Comparison of ENCODE assay signal across 11 cellular contexts in genomic region chr1:2594001-2594640, GRCh38. TPM values are rescaled to one million over a fixed set of nuclear protein-coding genes. Genes with fewer than 3 reads are reported as not detected.
DNase-seq lines count a peak whose midpoint lies in the region; ATAC-seq and TF ChIP-seq lines count a peak whose summit lies in the region.
"Had no signal": no experiment of that assay in that cellular context is flagged by ENCODE, and none has a peak within 500 bp of the region (broad histone marks: within the 10 kb centered on the region; RNA-seq: fewer than 3 reads in every experiment).

No MANE protein-coding gene starts in this region.

- 87% methylated on average over 20 of the region's 20 CpGs for WGBS in smooth muscle cell (ENCODE audit: low lambda C conversion rate)

- H3K9me3 Mint-ChIP-seq in activated T-helper 2 cell treated with anti-CD3 and anti-CD28 coated beads, Interferon-gamma antibody, Interleukin-2, Interleukin-4, amounts not matched to agents 10 μg/mL and 5 μg/mL and 100 μg/mL, durations not matched to agents 14 hours and 24 hours and 36 hours, result no peaks in the 10 kb centered on the region
- H3K9me3 Mint-ChIP-seq: activated CD4-positive, alpha-beta T cell treated with anti-CD3 and anti-CD28 coated beads, Interleukin-2, amount 10 ng/mL, durations not matched to agents 24 days and 14 days had no signal

- no peaks in the 10 kb centered on the region for H3K27me3 ChIP-seq in fibroblast of lung (ENCODE audit: control insufficient read depth, insufficient read depth, low read length)
- H3K27me3 ChIP-seq in parathyroid adenoma (ENCODE audit: control insufficient read depth, insufficient read depth, low read length), result no peaks in the 10 kb centered on the region
- no peaks in the 10 kb centered on the region for H3K27me3 ChIP-seq in smooth muscle cell (ENCODE audit: low read depth)

- peak overlapping the region; percentile 53 for H2AFZ ChIP-seq in fibroblast of lung (ENCODE audit: low read length)
- H2AFZ ChIP-seq in parathyroid adenoma, result no peak overlapping the region
- no peak overlapping the region for H2AFZ ChIP-seq in smooth muscle cell (ENCODE audit: low read depth)

- H3K9me3 ChIP-seq in fibroblast of lung (ENCODE audit: control insufficient read depth, insufficient read depth, low read depth, low read length) (no peaks in the 10 kb centered on the region), parathyroid adenoma (ENCODE audit: control insufficient read depth, low read length) (no peaks in the 10 kb centered on the region), smooth muscle cell (replicated peaks; ENCODE audit: low read depth) (no peaks in the 10 kb centered on the region)

- no peak for TF ChIP-seq CTCF in fibroblast of lung (conservative IDR thresholded peaks at IDR 0.05 in 1 of 2, IDR thresholded peaks at IDR 0.05 in 1 of 2; ENCODE audit: low read depth in 1 of 2, low read length in 2 of 2)
- TF ChIP-seq CTCF in parathyroid adenoma (IDR thresholded peaks at IDR 0.05), result no peak
- TF ChIP-seq CTCF in smooth muscle cell (IDR thresholded peaks at IDR 0.05; ENCODE audit: borderline replicate concordance, insufficient read depth, poor library complexity, severe bottlenecking), result no peak

- no peaks in the 10 kb centered on the region for H3K79me2 ChIP-seq in fibroblast of lung (ENCODE audit: control insufficient read depth, insufficient read depth, low read length)
- H3K79me2 ChIP-seq in parathyroid adenoma, result no peaks in the 10 kb centered on the region
- H3K79me2 ChIP-seq in smooth muscle cell (ENCODE audit: low read depth), result no peaks in the 10 kb centered on the region

- H3K27me3 Mint-ChIP-seq in activated T-helper 2 cell treated with anti-CD3 and anti-CD28 coated beads, Interferon-gamma antibody, Interleukin-2, Interleukin-4, amounts not matched to agents 10 μg/mL and 5 μg/mL and 100 μg/mL, durations not matched to agents 14 hours and 24 hours and 36 hours (ENCODE audit: low read depth), result peaks cover 4% of the 10 kb centered on the region

- intact Hi-C loops in activated T-helper 2 cell treated with anti-CD3 and anti-CD28 coated beads, Interferon-gamma antibody, Interleukin-2, Interleukin-4, amounts not matched to agents 10 μg/mL and 5 μg/mL and 100 μg/mL, durations not matched to agents 14 hours and 24 hours and 36 hours (cut with micrococcal nuclease), result no loop called here

- H3F3A ChIP-seq in smooth muscle cell (ENCODE audit: low read depth), result no peaks in the 10 kb centered on the region

- H4K20me1 ChIP-seq in fibroblast of lung (ENCODE audit: control insufficient read depth, extremely low read depth, insufficient read depth, low read length) (no peaks in the 10 kb centered on the region), smooth muscle cell (ENCODE audit: low read depth) (no peaks in the 10 kb centered on the region)

- H3K4me1 Mint-ChIP-seq in activated T-helper 2 cell treated with anti-CD3 and anti-CD28 coated beads, Interferon-gamma antibody, Interleukin-2, Interleukin-4, amounts not matched to agents 10 μg/mL and 5 μg/mL and 100 μg/mL, durations not matched to agents 14 hours and 24 hours and 36 hours (ENCODE audit: low read depth), result peaks cover 2% of the 10 kb centered on the region

- H3K4me1 ChIP-seq in fibroblast of lung (ENCODE audit: control insufficient read depth, extremely low read depth, insufficient read depth, low read length), result peaks cover 3% of the 10 kb centered on the region
- H3K4me1 ChIP-seq in parathyroid adenoma, result no peaks in the 10 kb centered on the region
- no peaks in the 10 kb centered on the region for H3K4me1 ChIP-seq in smooth muscle cell (ENCODE audit: low read depth)

- H3K36me3 ChIP-seq in fibroblast of lung (ENCODE audit: control insufficient read depth, insufficient read depth, low read length), result no peaks in the 10 kb centered on the region
- H3K36me3 ChIP-seq in parathyroid adenoma (ENCODE audit: control insufficient read depth, insufficient read depth, low read length), result no peaks in the 10 kb centered on the region
- no peaks in the 10 kb centered on the region for H3K36me3 ChIP-seq in smooth muscle cell (ENCODE audit: low read depth)

- H3K27ac Mint-ChIP-seq in activated T-helper 2 cell treated with anti-CD3 and anti-CD28 coated beads, Interferon-gamma antibody, Interleukin-2, Interleukin-4, amounts not matched to agents 10 μg/mL and 5 μg/mL and 100 μg/mL, durations not matched to agents 14 hours and 24 hours and 36 hours, result no peak overlapping the region
- H3K27ac Mint-ChIP-seq: activated CD4-positive, alpha-beta T cell treated with anti-CD3 and anti-CD28 coated beads, Interleukin-2, amount 10 ng/mL, durations not matched to agents 24 days and 14 days had no signal

- no peak overlapping the region for H3K9ac ChIP-seq in fibroblast of lung (ENCODE audit: insufficient read depth, low read length)
- H3K9ac ChIP-seq in parathyroid adenoma, result no peak overlapping the region
- H3K9ac ChIP-seq in smooth muscle cell (ENCODE audit: low read depth), result no peak overlapping the region

- no peak for ATAC-seq in GM21390 (IDR thresholded peaks at IDR 0.05; ENCODE audit: unreplicated experiment)

- H3K4me3 ChIP-seq in fibroblast of lung (replicated peaks in 1 of 4; ENCODE audit: control extremely low read depth in 1 of 4, insufficient read depth in 1 of 4, low read depth in 3 of 4, low read length in 4 of 4) (peak overlapping the region in 1 of 4 experiments; percentile 6), parathyroid adenoma (ENCODE audit: low read depth, low read length) (no peak overlapping the region), smooth muscle cell (no peak overlapping the region)

- no peak overlapping the region for H3K27ac ChIP-seq in fibroblast of lung (ENCODE audit: insufficient read depth, low read length)
- no peak overlapping the region for H3K27ac ChIP-seq in parathyroid adenoma
- H3K27ac ChIP-seq in smooth muscle cell (ENCODE audit: low read depth), result no peak overlapping the region

- H3K36me3 Mint-ChIP-seq in activated T-helper 2 cell treated with anti-CD3 and anti-CD28 coated beads, Interferon-gamma antibody, Interleukin-2, Interleukin-4, amounts not matched to agents 10 μg/mL and 5 μg/mL and 100 μg/mL, durations not matched to agents 14 hours and 24 hours and 36 hours (ENCODE audit: low read depth), result peaks cover 4% of the 10 kb centered on the region

- peak; percentile 61 for DNase-seq in EH (ENCODE audit: low read depth)
- peak; percentile 67 for DNase-seq in NCI-H226
- peak; percentile 13 to 37 for DNase-seq in fibroblast of lung (ENCODE audit: low read depth in 2 of 2)
- no peak for DNase-seq in activated T-helper 2 cell treated with anti-CD3 and anti-CD28 coated beads, Interferon-gamma antibody, Interleukin-2, Interleukin-4, amounts not matched to agents 10 μg/mL and 5 μg/mL and 100 μg/mL, durations not matched to agents 14 hours and 24 hours and 36 hours (ENCODE audit: low spot score)
- no peak for DNase-seq in NCI-H526 (lab: John Stamatoyannopoulos, UW)
- DNase-seq in smooth muscle cell (lab: John Stamatoyannopoulos, UW; ENCODE audit: unreplicated experiment), result no peak
- DNase-seq: activated CD4-positive, alpha-beta T cell treated with anti-CD3 and anti-CD28 coated beads, Interleukin-2, amount 10 ng/mL, durations not matched to agents 24 days and 14 days; cortex of kidney; mesendoderm had no signal

- H3K4me2 ChIP-seq in fibroblast of lung (ENCODE audit: extremely low read depth, insufficient read depth, low read length), result peak overlapping the region; percentile 63
- H3K4me2 ChIP-seq in parathyroid adenoma (ENCODE audit: low read length), result peak overlapping the region; percentile 39
- no peak overlapping the region for H3K4me2 ChIP-seq in smooth muscle cell

- H3K4me3 Mint-ChIP-seq in activated T-helper 2 cell treated with anti-CD3 and anti-CD28 coated beads, Interferon-gamma antibody, Interleukin-2, Interleukin-4, amounts not matched to agents 10 μg/mL and 5 μg/mL and 100 μg/mL, durations not matched to agents 14 hours and 24 hours and 36 hours (ENCODE audit: low read depth), result no peak overlapping the region
- H3K4me3 Mint-ChIP-seq: activated CD4-positive, alpha-beta T cell treated with anti-CD3 and anti-CD28 coated beads, Interleukin-2, amount 10 ng/mL, durations not matched to agents 24 days and 14 days had no signal

RNA-seq across cellular contexts. Expression of gene PRXL2B, which starts 7.5 kb away (rescaled TPM):
- 8.0 and 11.7 TPM in 2 replicates for total RNA-seq in fibroblast of lung
- polyA plus RNA-seq in fibroblast of lung, result 13.8 and 19.2 TPM in 2 replicates
- polyA plus RNA-seq in fibroblast of lung (2012), result 21.5 and 31.0 TPM in 2 replicates
- 15.9 and 23.2 TPM in 2 replicates for polyA minus RNA-seq in fibroblast of lung (ENCODE audit: low replicate concordance)
- total RNA-seq in activated T-helper 2 cell treated with anti-CD3 and anti-CD28 coated beads, Interferon-gamma antibody, Interleukin-2, Interleukin-4, amounts not matched to agents 10 μg/mL and 5 μg/mL and 100 μg/mL, durations not matched to agents 14 hours and 24 hours and 36 hours, result 26.5 and 28.4 TPM in 2 replicates
- total RNA-seq in smooth muscle cell, result 16.1 and 27.4 TPM in 2 replicates
- 18.4 and 26.6 TPM in 2 replicates for polyA plus RNA-seq in smooth muscle cell

RNA-seq across cellular contexts. Expression of gene TNFRSF14, which starts 38.0 kb away (rescaled TPM):
- total RNA-seq in fibroblast of lung (76.3 and 85.0 TPM in 2 replicates), smooth muscle cell (0.40 TPM in 1 of 2 replicates, not detected in the other)
- polyA plus RNA-seq in fibroblast of lung (9.9 and 15.2 TPM in 2 replicates), smooth muscle cell (not detected in 2 replicates)
- 15.5 and 21.0 TPM in 2 replicates for polyA plus RNA-seq in fibroblast of lung (2012)
- 12.9 and 16.3 TPM in 2 replicates for polyA minus RNA-seq in fibroblast of lung (ENCODE audit: low replicate concordance)
- total RNA-seq in activated T-helper 2 cell treated with anti-CD3 and anti-CD28 coated beads, Interferon-gamma antibody, Interleukin-2, Interleukin-4, amounts not matched to agents 10 μg/mL and 5 μg/mL and 100 μg/mL, durations not matched to agents 14 hours and 24 hours and 36 hours, result 191 and 199 TPM in 2 replicates

RNA-seq across cellular contexts. Expression of gene MMEL1, which starts 38.7 kb away (rescaled TPM):
- total RNA-seq in fibroblast of lung (0.33 TPM in 1 of 2 replicates, not detected in the other), smooth muscle cell (3.5 TPM in 1 of 2 replicates, not detected in the other)
- polyA plus RNA-seq in fibroblast of lung (0.02 and 0.60 TPM in 2 replicates), smooth muscle cell (0.56 and 3.4 TPM in 2 replicates)
- polyA plus RNA-seq in fibroblast of lung (2012), result 0.05 and 0.34 TPM in 2 replicates
- polyA minus RNA-seq in fibroblast of lung (ENCODE audit: low replicate concordance), result not detected in 2 replicates
- 0.73 and 1.2 TPM in 2 replicates for total RNA-seq in activated T-helper 2 cell treated with anti-CD3 and anti-CD28 coated beads, Interferon-gamma antibody, Interleukin-2, Interleukin-4, amounts not matched to agents 10 μg/mL and 5 μg/mL and 100 μg/mL, durations not matched to agents 14 hours and 24 hours and 36 hours

Comparison
In these comparisons a context has a peak if more than half of its experiments do, and no peak if none do; other contexts are left out.
1. DNase-seq: peak in EH (single experiment), NCI-H226 (single experiment) and fibroblast of lung (2 of 2); none in activated T-helper 2 cell treated with anti-CD3 and anti-CD28 coated beads, Interferon-gamma antibody, Interleukin-2, Interleukin-4, amounts not matched to agents 10 μg/mL and 5 μg/mL and 100 μg/mL, durations not matched to agents 14 hours and 24 hours and 36 hours (single experiment), NCI-H526 (0 of 2) and smooth muscle cell (single experiment).
2. RNA of gene TNFRSF14, which starts 38.0 kb away (total RNA-seq): 191 to 199 TPM in activated T-helper 2 cell treated with anti-CD3 and anti-CD28 coated beads, Interferon-gamma antibody, Interleukin-2, Interleukin-4, amounts not matched to agents 10 μg/mL and 5 μg/mL and 100 μg/mL, durations not matched to agents 14 hours and 24 hours and 36 hours and 76.3 to 85.0 TPM in fibroblast of lung; 0.40 TPM in smooth muscle cell; every median in the first group is over 10 times any median in the second.